Comparison of ENCODE assay signal across 38 cellular contexts in genomic region chr16:20331635-20332034, GRCh38. TPM values are rescaled to one million over a fixed set of nuclear protein-coding genes. Genes with fewer than 3 reads are reported as not detected.
"Had no signal": no experiment of that assay in that cellular context is flagged by ENCODE, and none has a peak within 500 bp of the region (broad histone marks: within the 10 kb centered on the region; RNA-seq: fewer than 3 reads in every experiment).

No MANE protein-coding gene starts in this region.

- DNase-seq: Karpas-422, Kasumi-1, MG63, MM.1S, MV-4-11, NCI-H1048, NCI-H1092, NCI-H1092 treated with DMSO at 0.1 percent for 48 hours, NCI-H1105, NCI-H1105 treated with DMSO at 0.1 percent for 48 hours, NCI-H1417, NCI-H1417 treated with DMSO at 0.1 percent for 48 hours, NCI-H1436, NCI-H1436 treated with DMSO at 0.1 percent for 48 hours, NCI-H146, NCI-H1694, NCI-H1694 treated with DMSO at 0.1 percent for 48 hours, NCI-H187, NCI-H187 treated with DMSO at 0.1 percent for 48 hours, NCI-H1930, NCI-H2029, NCI-H2029 treated with DMSO at 0.1 percent for 48 hours, NCI-H2081, NCI-H2081 treated with DMSO at 0.1 percent for 48 hours, NCI-H2107, NCI-H2171, NCI-H2171 treated with DMSO at 0.1 percent for 48 hours, NCI-H2227 treated with DMSO at 0.1 percent for 48 hours, NCI-H226, NCI-H345, NCI-H446, NCI-H446 treated with DMSO at 0.1 percent for 48 hours, NCI-H510A, NCI-H510A treated with DMSO at 0.1 percent for 48 hours had no signal

- H3K27me3 ChIP-seq: MG63 had no signal

- H3K9me3 ChIP-seq: MG63 had no signal

- H3K4me3 ChIP-seq: MG63 had no signal

- H3K36me3 ChIP-seq: MG63 had no signal

RNA-seq across cellular contexts. Expression of gene GP2, which starts 4.3 kb away (rescaled TPM):
- total RNA-seq: LHCN-M2, M059J, MCF 10A, NCI-H460 had no signal

RNA-seq across cellular contexts. Expression of gene UMOD, which starts 20.9 kb away (rescaled TPM):
- total RNA-seq: LHCN-M2, M059J, MCF 10A, NCI-H460 had no signal
